Comparison of ENCODE assay signal across 1 cellular context in genomic region chr13:51122868-51123267, GRCh38.
TF ChIP-seq lines count a peak whose summit lies in the region.

No MANE protein-coding gene starts in this region.

TF ChIP-seq in GM23338, 12 proteins besides CTCF, POLR2A, EP300 and RAD21 (continued from another document):
- TF ChIP-seq ZNF462 (CRISPR knock-in tag; IDR thresholded peaks at IDR 0.05) (no peak), ZNF331 (CRISPR knock-in tag; IDR thresholded peaks at IDR 0.05; ENCODE audit: low read depth) (no peak), REST (IDR thresholded peaks at IDR 0.05; ENCODE audit: unreplicated experiment) (no peak)
